ENCODE assay signal across 25 cellular contexts in genomic region chr10:12748186-12748585, GRCh38.
"Had no signal": no experiment of that assay in that cellular context is flagged by ENCODE, and none has a peak within 500 bp of the region (broad histone marks: within the 10 kb centered on the region; RNA-seq: fewer than 3 reads in every experiment).

No MANE protein-coding gene starts in this region.

- ATAC-seq: foreskin keratinocyte; gastroesophageal sphincter; heart left ventricle; left lobe of liver; mucosa of descending colon; naive thymus-derived CD4-positive, alpha-beta T cell; right cardiac atrium; stimulated activated effector memory CD8-positive, alpha-beta T cell treated with anti-CD3 and anti-CD28 coated beads, Interleukin-12 subunit alpha, Interleukin-12 subunit beta, amount 100 ng/mL, for 72 hours had no signal

- H3K79me2 ChIP-seq: hepatocyte had no signal

- H3K27me3 Mint-ChIP-seq: naive thymus-derived CD4-positive, alpha-beta T cell had no signal

- H3K36me3 ChIP-seq: esophagus muscularis mucosa, gastroesophageal sphincter, heart left ventricle, prostate gland, sigmoid colon, stomach, thyroid gland had no signal

- H3K9me3 ChIP-seq: esophagus muscularis mucosa, gastroesophageal sphincter, heart left ventricle, mucosa of descending colon, prostate gland, sigmoid colon, stomach, thyroid gland had no signal

- H3K27me3 ChIP-seq: dorsolateral prefrontal cortex, esophagus muscularis mucosa, gastroesophageal sphincter, heart left ventricle, hepatocyte, sigmoid colon, stomach, thyroid gland had no signal

- H3K4me3 Mint-ChIP-seq: mesothelial cell of epicardium; naive thymus-derived CD4-positive, alpha-beta T cell; stimulated activated effector memory CD8-positive, alpha-beta T cell treated with anti-CD3 and anti-CD28 coated beads, Interleukin-12 subunit alpha, Interleukin-12 subunit beta, amount 100 ng/mL, for 72 hours had no signal

- H3K36me3 Mint-ChIP-seq: mesothelial cell of epicardium had no signal

- H3K4me1 Mint-ChIP-seq: mesothelial cell of epicardium had no signal

- H3K9me3 Mint-ChIP-seq: mesothelial cell of epicardium; naive thymus-derived CD4-positive, alpha-beta T cell; stimulated activated effector memory CD8-positive, alpha-beta T cell treated with anti-CD3 and anti-CD28 coated beads, Interleukin-12 subunit alpha, Interleukin-12 subunit beta, amount 100 ng/mL, for 72 hours had no signal

- H3K4me1 ChIP-seq: esophagus muscularis mucosa, foreskin keratinocyte, gastroesophageal sphincter, heart left ventricle, prostate gland, sigmoid colon, stomach, thyroid gland had no signal

- H3K27ac Mint-ChIP-seq: mesothelial cell of epicardium; naive thymus-derived CD4-positive, alpha-beta T cell; stimulated activated effector memory CD8-positive, alpha-beta T cell treated with anti-CD3 and anti-CD28 coated beads, Interleukin-12 subunit alpha, Interleukin-12 subunit beta, amount 100 ng/mL, for 72 hours had no signal

- H3K4me3 ChIP-seq: dorsolateral prefrontal cortex, esophagus muscularis mucosa, gastroesophageal sphincter, heart left ventricle, hepatocyte, lung, mucosa of descending colon, prostate gland, sigmoid colon, stomach, thyroid gland had no signal

- DNase-seq: dorsolateral prefrontal cortex; effector CD4-positive, alpha-beta T cell; foreskin keratinocyte; heart left ventricle; kidney; mesenchymal stem cell; mucosa of descending colon; naive thymus-derived CD4-positive, alpha-beta T cell; nucleus accumbens; right cardiac atrium; sigmoid colon; stimulated activated CD4-positive, alpha-beta T cell treated with anti-CD3 and anti-CD28 coated beads, Interleukin-2, amount 100 ng/mL, for 24 hours; stimulated activated CD4-positive, alpha-beta T cell treated with anti-CD3 and anti-CD28 coated beads, Interleukin-4, amount 100 ng/mL, for 24 hours; stimulated activated naive CD4-positive, alpha-beta T cell treated with Interleukin-2 at 50 U/mL for 16 hours; stomach; thyroid gland; trophoblast cell had no signal

- H2AFZ ChIP-seq: hepatocyte had no signal

- H3K4me2 ChIP-seq: hepatocyte had no signal

- H3K27ac ChIP-seq: dorsolateral prefrontal cortex, esophagus muscularis mucosa, foreskin keratinocyte, gastroesophageal sphincter, heart left ventricle, hepatocyte, prostate gland, sigmoid colon, stomach, thyroid gland had no signal
